ENCODE assay signal across 1 cellular context in the genomic region with DNA sequence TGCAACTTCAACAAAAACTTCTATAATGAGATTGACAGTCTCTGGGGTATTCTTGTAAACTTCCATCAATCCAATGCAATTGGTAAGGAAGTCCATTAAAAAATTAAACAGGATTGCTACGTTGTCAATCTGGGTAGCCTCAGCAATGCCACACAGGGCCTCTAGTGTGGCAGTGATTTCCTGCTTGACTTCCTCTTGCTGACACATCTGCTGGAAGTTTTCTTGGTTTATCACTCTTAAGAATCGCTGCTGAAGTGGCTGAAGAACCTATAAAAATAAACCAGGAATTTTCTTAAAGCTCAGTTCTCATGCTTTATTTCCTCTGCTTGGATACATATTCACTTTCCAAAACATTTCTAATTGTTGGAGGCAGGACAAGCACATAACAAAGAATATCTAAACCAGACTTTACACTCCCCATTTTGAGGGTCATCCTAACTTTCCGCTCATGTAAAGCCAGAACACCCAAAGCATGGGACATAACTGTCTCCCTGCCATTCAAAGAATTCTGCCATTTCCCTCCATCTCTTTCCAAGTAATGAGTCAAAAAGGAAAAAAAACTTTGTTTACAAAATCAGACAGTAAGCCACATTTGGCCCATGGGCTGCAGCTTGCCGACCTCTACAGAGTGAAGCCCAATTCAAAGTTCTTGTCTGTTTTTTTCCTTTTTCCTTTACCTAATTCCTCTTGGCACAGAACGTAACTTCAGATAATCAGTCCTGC.
TF ChIP-seq lines count a peak whose summit lies in the region.

No MANE protein-coding gene starts in this region.

TF ChIP-seq in HepG2, 621 proteins besides CTCF, POLR2A, EP300 and RAD21:
- TF ChIP-seq KLF11 (CRISPR knock-in tag; IDR thresholded peaks at IDR 0.05) = no peak
- TF ChIP-seq HHEX (CRISPR knock-in tag; IDR thresholded peaks at IDR 0.05) = no peak
- no peak for TF ChIP-seq NFIC (IDR thresholded peaks at IDR 0.05; ENCODE audit: low read length)
- TF ChIP-seq KLF13 (CRISPR knock-in tag; IDR thresholded peaks at IDR 0.05) = no peak
